20 cellular contexts compared by ENCODE assay signal in the genomic region with DNA sequence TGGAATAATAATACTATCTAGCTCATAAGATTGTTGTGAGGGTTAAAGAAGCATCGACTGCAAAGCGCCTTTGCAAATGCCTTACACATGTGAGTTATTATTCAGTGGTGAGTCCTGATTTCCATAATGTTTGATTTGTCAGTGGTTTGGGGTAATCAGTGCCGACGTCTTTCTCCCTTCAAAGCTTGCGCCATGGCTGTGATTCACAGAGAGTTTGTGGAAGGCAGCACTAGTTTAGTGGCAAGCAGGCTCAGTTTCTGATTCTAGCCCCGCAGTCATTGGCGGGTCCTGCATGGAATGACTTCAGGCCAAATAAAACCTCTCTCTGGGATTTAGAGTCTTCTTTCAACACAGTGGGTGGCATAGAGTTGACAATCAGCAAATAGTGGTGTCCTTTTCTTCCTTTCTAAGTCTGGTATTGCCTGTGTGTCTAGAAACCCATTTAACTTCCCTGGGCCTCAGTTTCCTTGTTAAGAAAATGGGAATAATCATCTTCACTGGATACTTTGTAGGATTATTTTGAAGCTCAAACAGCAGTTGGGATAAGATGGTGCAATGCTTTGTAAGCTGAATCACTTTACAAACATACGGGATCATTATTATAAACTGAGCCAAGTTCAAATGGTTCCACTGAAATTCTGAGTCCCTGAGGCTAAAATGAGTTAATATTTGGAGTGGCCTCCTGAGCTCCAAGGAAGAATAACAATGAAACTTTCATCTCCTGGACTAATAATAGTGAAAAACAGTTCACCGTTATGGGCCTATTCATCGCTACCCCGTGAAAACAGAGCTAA.
DNase-seq lines count a peak whose midpoint lies in the region; ATAC-seq and TF ChIP-seq lines count a peak whose summit lies in the region.
"Had no signal": no experiment of that assay in that cellular context is flagged by ENCODE, and none has a peak within 500 bp of the region (broad histone marks: within the 10 kb centered on the region; RNA-seq: fewer than 3 reads in every experiment).

No MANE protein-coding gene starts in this region.

- H3K36me3 ChIP-seq in SJSA1, result no peaks in the 10 kb centered on the region
- H3K36me3 ChIP-seq: HAP-1, tibial nerve had no signal

- H3K4me3 ChIP-seq in SJSA1, result no peak overlapping the region
- no peak overlapping the region for H3K4me3 ChIP-seq in fibroblast of mammary gland (ENCODE audit: control insufficient read depth, low read depth, low read length)
- H3K4me3 ChIP-seq: HAP-1, tibial nerve had no signal

- H3K4me1 ChIP-seq in SJSA1 (replicated peaks), result peaks cover 32% of the 10 kb centered on the region
- H3K4me1 ChIP-seq: HAP-1 had no signal

- intact Hi-C loops in Right ventricle myocardium inferior (cut with DNase I) (loop anchor here (5.0 to 10.0 kb wide), 2 partner anchors 94 to 226 kb away; no protein-coding TSS in a partner anchor), left cardiac atrium (cut with DNase I) (no loop called here)

- DNase-seq in Right ventricle myocardium inferior (ENCODE audit: missing footprints) (no peak), left cardiac atrium (no peak), SJSA1 (ENCODE audit: low read depth in 1 of 2, low spot score in 2 of 2) (peak in 1 of 2 experiments; percentile 31), fibroblast of mammary gland (ENCODE audit: low read depth) (peak; percentile 79), stromal cell of bone marrow (ENCODE audit: low read depth) (peak; percentile 91), HuH-7 (ENCODE audit: low spot score) (no peak), NCI-H524 treated with DMSO at 0.1 percent for 48 hours (lab: John Stamatoyannopoulos, UW) (no peak)
- DNase-seq: activated B cell treated with CpG ODN at 0.5 μM for 24 hours; activated naive CD8-positive, alpha-beta T cell treated with anti-CD3 and anti-CD28 coated beads for 36 hours; CD8-positive, alpha-beta memory T cell; effector memory CD8-positive, alpha-beta T cell; foreskin melanocyte; kidney glomerular epithelial cell; natural killer cell; SIG-M5; T-helper 2 cell had no signal

- peak; percentile 29 for ATAC-seq in Right ventricle myocardium inferior
- ATAC-seq in left cardiac atrium, result no peak
- ATAC-seq in SK-N-SH treated with all-trans-retinoic acid at 6 μM for 48 hours, result no peak
- ATAC-seq: effector memory CD8-positive, alpha-beta T cell; natural killer cell; stimulated activated memory B cell treated with anti-CD40 and anti-IgM and Interleukin-4, amounts not matched to agents 10 μg/mL and 1 μg/mL and 100 μg/mL, for 72 hours had no signal

- H3K27me3 ChIP-seq in SJSA1 (replicated peaks), result no peaks in the 10 kb centered on the region
- H3K27me3 ChIP-seq: tibial nerve had no signal

- H3K27ac ChIP-seq in SJSA1, result peak overlapping the region; percentile 2; the same call in 1 of the 2 replicates

- TF ChIP-seq CTCF in fibroblast of mammary gland (conservative IDR thresholded peaks at IDR 0.05; ENCODE audit: control insufficient read depth, insufficient read depth, low read depth, low read length), result no peak

- no peaks in the 10 kb centered on the region for H3K9me3 ChIP-seq in SJSA1 (replicated peaks)
- H3K9me3 ChIP-seq: HAP-1, tibial nerve had no signal

TF ChIP-seq in SK-N-SH treated with all-trans-retinoic acid at 6 μM for 48 hours, 23 proteins besides CTCF, POLR2A, EP300 and RAD21:
- TF ChIP-seq SNAI2 (CRISPR knock-in tag; IDR thresholded peaks at IDR 0.05), result no peak
- no peak for TF ChIP-seq POU6F1 (CRISPR knock-in tag; IDR thresholded peaks at IDR 0.05; ENCODE audit: borderline replicate concordance, low read depth)
- TF ChIP-seq GLIS3 (CRISPR knock-in tag; IDR thresholded peaks at IDR 0.05), result no peak
- TF ChIP-seq ZFP3 (CRISPR knock-in tag; IDR thresholded peaks at IDR 0.05), result no peak
- TF ChIP-seq ZNF70 (CRISPR knock-in tag; IDR thresholded peaks at IDR 0.05), result no peak
- TF ChIP-seq PATZ1 (CRISPR knock-in tag; IDR thresholded peaks at IDR 0.05; ENCODE audit: borderline replicate concordance), result no peak
- no peak for TF ChIP-seq ZFP30 (CRISPR knock-in tag; IDR thresholded peaks at IDR 0.05)
- TF ChIP-seq OSR1 (CRISPR knock-in tag; IDR thresholded peaks at IDR 0.05), result no peak
- TF ChIP-seq CSRNP3 (CRISPR knock-in tag; IDR thresholded peaks at IDR 0.05), result no peak
TF ChIP-seq in SK-N-SH treated with all-trans-retinoic acid at 6 μM for 48 hours: peak in this region for 0.

Comparison
In these comparisons a context has a peak if more than half of its experiments do, and no peak if none do; other contexts are left out.
1. DNase-seq: peak in fibroblast of mammary gland (single experiment) and stromal cell of bone marrow (single experiment); none in Right ventricle myocardium inferior (single experiment), left cardiac atrium (single experiment), HuH-7 (single experiment) and NCI-H524 treated with DMSO at 0.1 percent for 48 hours (single experiment).